2 cellular contexts compared by ENCODE assay signal in genomic region chr5:36177715-36178556, GRCh38.
TF ChIP-seq lines count a peak whose summit lies in the region.

No MANE protein-coding gene starts in this region.

TF ChIP-seq in GM23338, 12 proteins besides CTCF, POLR2A, EP300 and RAD21:
- TF ChIP-seq ZNF462 (CRISPR knock-in tag; IDR thresholded peaks at IDR 0.05) (no peak), POLR2AphosphoS5 (IDR thresholded peaks at IDR 0.05; ENCODE audit: low read depth) (no peak), EZH2 (IDR thresholded peaks at IDR 0.05; ENCODE audit: low read depth, unreplicated experiment) (no peak), REST (IDR thresholded peaks at IDR 0.05; ENCODE audit: unreplicated experiment) (no peak), JUNB (IDR thresholded peaks at IDR 0.05; ENCODE audit: unreplicated experiment) (no peak), NANOG (IDR thresholded peaks at IDR 0.05; ENCODE audit: borderline replicate concordance) (no peak), ZNF114 (CRISPR knock-in tag; IDR thresholded peaks at IDR 0.05) (no peak)

TF ChIP-seq in endothelial cell of umbilical vein, 7 proteins besides CTCF, POLR2A, EP300 and RAD21:
- TF ChIP-seq JUN (IDR thresholded peaks at IDR 0.05; ENCODE audit: borderline replicate concordance, insufficient read depth, insufficient read length, low read depth) (no peak), MYC (IDR thresholded peaks at IDR 0.05; ENCODE audit: low read depth, low read length) (no peak), EZH2 (IDR thresholded peaks at IDR 0.05; ENCODE audit: borderline replicate concordance, low read depth, low read length, severe bottlenecking) (no peak), MAX (IDR thresholded peaks at IDR 0.05; ENCODE audit: insufficient read depth, insufficient read length) (no peak), FOS (IDR thresholded peaks at IDR 0.05; ENCODE audit: borderline replicate concordance, insufficient read depth, low read length) (no peak)
TF ChIP-seq in endothelial cell of umbilical vein: peak in this region for 0.
